In the genomic region with DNA sequence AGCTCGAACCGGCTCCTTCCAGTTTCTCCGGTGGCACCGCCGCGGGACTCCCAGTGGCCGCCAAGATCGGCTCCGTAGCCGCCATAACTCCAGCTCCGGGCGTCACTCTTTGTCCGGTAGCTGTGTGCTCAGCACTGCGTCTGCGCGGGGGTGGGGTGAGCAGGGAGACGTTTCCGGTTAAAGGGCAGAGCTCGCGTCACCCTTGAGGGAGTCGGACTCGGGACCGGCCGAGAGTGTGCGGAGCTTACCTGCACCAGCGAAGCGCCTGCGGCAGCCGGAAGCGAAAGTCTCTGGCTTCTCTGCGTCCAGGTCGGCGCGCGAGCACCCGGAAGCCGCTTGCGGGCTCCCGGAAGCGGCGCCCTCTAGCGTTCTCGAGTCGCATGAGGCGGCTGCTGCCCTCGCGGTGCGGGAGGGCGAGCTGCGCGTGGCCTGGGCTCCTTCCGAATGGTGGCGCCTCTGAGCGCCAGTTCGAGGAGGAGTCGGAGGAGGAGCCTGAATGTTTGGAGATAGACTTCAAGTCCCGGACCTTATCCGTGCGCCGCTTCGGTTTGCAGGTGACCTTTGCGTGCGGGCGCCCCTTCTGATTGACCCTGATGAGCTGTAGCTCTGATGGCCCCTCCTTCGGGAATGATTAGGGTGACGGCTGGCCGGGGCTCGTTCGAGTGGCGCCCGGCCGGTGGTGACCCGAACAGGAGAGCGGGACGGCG, we compare ENCODE assay signal across 8 cellular contexts. TPM values are rescaled to one million over a fixed set of nuclear protein-coding genes. Genes with fewer than 3 reads are reported as not detected.
DNase-seq lines count a peak whose midpoint lies in the region; ATAC-seq, FAIRE-seq and TF ChIP-seq lines count a peak whose summit lies in the region.

TSS of gene SCAND1 (minus strand) at position 303 of the 707 bp plus-strand sequence. CDS start at position 85, 218 bp downstream.

- H3K27me3 ChIP-seq in BE2C: no peaks in the 10 kb centered on the region

- peak; percentile 98 for TF ChIP-seq POLR2A in GM19193 (IDR thresholded peaks at IDR 0.05; ENCODE audit: extremely low read depth, insufficient read depth, insufficient read length)

- H3K4me3 ChIP-seq in BE2C (ENCODE audit: low read depth, low read length) (peak within 1 kb of the TSS; percentile 96), kidney (ENCODE audit: low read length in 2 of 2) (peak within 1 kb of the TSS; percentile 94 to 95)

- ATAC-seq in HG03439 (IDR thresholded peaks at IDR 0.05; ENCODE audit: unreplicated experiment): peak; percentile 85

- H3K36me3 ChIP-seq in BE2C: peaks cover 7% of the 10 kb centered on the region
- H3K36me3 ChIP-seq in kidney (ENCODE audit: control insufficient read depth in 1 of 2, insufficient read depth in 2 of 2, low read length in 2 of 2): no peaks in the 10 kb centered on the region

- peak within 1 kb of the TSS; percentile 96 to 99 for H3K27ac ChIP-seq in kidney (ENCODE audit: low read depth in 2 of 2, low read length in 2 of 2)

- FAIRE-seq in kidney (lab: Jason Lieb, UNC): no peak

- TF ChIP-seq CTCF in BE2C (IDR thresholded peaks at IDR 0.05; ENCODE audit: low read depth, low read length): peak; percentile 96
- TF ChIP-seq CTCF in kidney (IDR thresholded peaks at IDR 0.05; ENCODE audit: borderline replicate concordance, extremely low read depth, insufficient read depth): peak; percentile 93

- intact Hi-C loops in kidney (cut with DNase I): no loop called here

- H3K9me3 ChIP-seq in BE2C (no peaks in the 10 kb centered on the region), kidney (ENCODE audit: control insufficient read depth in 1 of 2, low read length in 2 of 2) (no peaks in the 10 kb centered on the region)

- DNase-seq in BE2C (peak; percentile 97), NCI-H510A (lab: John Stamatoyannopoulos, UW) (peak; percentile 100), cerebellum (ENCODE audit: low spot score) (peak; percentile 96), kidney (peak; percentile 99)
- DNase-seq in activated CD4-positive, alpha-beta T cell treated with anti-CD3 and anti-CD28 coated beads for 1 hour: peak; percentile 95
- peak; percentile 99 for DNase-seq in stimulated activated CD4-positive, alpha-beta T cell treated with anti-CD3 and anti-CD28 coated beads, Interleukin-15, amount 100 ng/mL, for 24 hours

- H3K9ac ChIP-seq in kidney (ENCODE audit: low read length in 2 of 2): peak within 1 kb of the TSS; percentile 97 to 99

- H3K4me1 ChIP-seq in BE2C (no peaks in the 10 kb centered on the region), kidney (ENCODE audit: control insufficient read depth in 1 of 2, insufficient read depth in 1 of 2, low read depth in 1 of 2, low read length in 2 of 2) (peaks cover 0 to 12% of the 10 kb centered on the region in 2 donors)

RNA-seq across cellular contexts. Expression of gene SCAND1, which starts in this region (rescaled TPM):
- 379 TPM for polyA plus RNA-seq in BE2C (2012; ENCODE audit: insufficient read depth, insufficient read length, low read depth)
- total RNA-seq in cerebellum: 10.6 TPM
- 74.7 TPM for total RNA-seq in kidney
- polyA plus RNA-seq in kidney (ENCODE audit: insufficient read depth, low read depth, low replicate concordance): 184 TPM

Comparison
In these comparisons a context has a peak if more than half of its experiments do, and no peak if none do; other contexts are left out.
1. Peak in every context shown above with its lines: DNase-seq, ATAC-seq, H3K4me3 ChIP-seq and H3K27ac ChIP-seq.